Comparison of ENCODE assay signal across 1 cellular context in genomic region chr9:92724528-92725265, GRCh38.
TF ChIP-seq lines count a peak whose summit lies in the region.

No MANE protein-coding gene starts in this region.

TF ChIP-seq in WTC11, 78 proteins besides CTCF, POLR2A, EP300 and RAD21 (continued from another document):
- TF ChIP-seq, protein P1, sequence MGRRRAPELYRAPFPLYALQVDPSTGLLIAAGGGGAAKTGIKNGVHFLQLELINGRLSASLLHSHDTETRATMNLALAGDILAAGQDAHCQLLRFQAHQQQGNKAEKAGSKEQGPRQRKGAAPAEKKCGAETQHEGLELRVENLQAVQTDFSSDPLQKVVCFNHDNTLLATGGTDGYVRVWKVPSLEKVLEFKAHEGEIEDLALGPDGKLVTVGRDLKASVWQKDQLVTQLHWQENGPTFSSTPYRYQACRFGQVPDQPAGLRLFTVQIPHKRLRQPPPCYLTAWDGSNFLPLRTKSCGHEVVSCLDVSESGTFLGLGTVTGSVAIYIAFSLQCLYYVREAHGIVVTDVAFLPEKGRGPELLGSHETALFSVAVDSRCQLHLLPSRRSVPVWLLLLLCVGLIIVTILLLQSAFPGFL (CRISPR knock-in tag; IDR thresholded peaks at IDR 0.05; ENCODE audit: borderline replicate concordance) = no peak
- TF ChIP-seq ELF4 (CRISPR knock-in tag; IDR thresholded peaks at IDR 0.05; ENCODE audit: low read depth) (no peak), AFF4 (CRISPR knock-in tag; IDR thresholded peaks at IDR 0.05; ENCODE audit: borderline replicate concordance) (no peak)
- TF ChIP-seq, protein P2, sequence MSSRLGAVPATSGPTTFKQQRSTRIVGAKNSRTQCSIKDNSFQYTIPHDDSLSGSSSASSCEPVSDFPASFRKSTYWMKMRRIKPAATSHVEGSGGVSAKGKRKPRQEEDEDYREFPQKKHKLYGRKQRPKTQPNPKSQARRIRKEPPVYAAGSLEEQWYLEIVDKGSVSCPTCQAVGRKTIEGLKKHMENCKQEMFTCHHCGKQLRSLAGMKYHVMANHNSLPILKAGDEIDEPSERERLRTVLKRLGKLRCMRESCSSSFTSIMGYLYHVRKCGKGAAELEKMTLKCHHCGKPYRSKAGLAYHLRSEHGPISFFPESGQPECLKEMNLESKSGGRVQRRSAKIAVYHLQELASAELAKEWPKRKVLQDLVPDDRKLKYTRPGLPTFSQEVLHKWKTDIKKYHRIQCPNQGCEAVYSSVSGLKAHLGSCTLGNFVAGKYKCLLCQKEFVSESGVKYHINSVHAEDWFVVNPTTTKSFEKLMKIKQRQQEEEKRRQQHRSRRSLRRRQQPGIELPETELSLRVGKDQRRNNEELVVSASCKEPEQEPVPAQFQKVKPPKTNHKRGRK (CRISPR knock-in tag; IDR thresholded peaks at IDR 0.05; ENCODE audit: borderline replicate concordance) = no peak
- TF ChIP-seq, protein P3, sequence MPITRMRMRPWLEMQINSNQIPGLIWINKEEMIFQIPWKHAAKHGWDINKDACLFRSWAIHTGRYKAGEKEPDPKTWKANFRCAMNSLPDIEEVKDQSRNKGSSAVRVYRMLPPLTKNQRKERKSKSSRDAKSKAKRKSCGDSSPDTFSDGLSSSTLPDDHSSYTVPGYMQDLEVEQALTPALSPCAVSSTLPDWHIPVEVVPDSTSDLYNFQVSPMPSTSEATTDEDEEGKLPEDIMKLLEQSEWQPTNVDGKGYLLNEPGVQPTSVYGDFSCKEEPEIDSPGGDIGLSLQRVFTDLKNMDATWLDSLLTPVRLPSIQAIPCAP (CRISPR knock-in tag; IDR thresholded peaks at IDR 0.05) = no peak
TF ChIP-seq in WTC11: peak in this region for 0.
